Comparison of ENCODE assay signal across 7 cellular contexts in the genomic region with DNA sequence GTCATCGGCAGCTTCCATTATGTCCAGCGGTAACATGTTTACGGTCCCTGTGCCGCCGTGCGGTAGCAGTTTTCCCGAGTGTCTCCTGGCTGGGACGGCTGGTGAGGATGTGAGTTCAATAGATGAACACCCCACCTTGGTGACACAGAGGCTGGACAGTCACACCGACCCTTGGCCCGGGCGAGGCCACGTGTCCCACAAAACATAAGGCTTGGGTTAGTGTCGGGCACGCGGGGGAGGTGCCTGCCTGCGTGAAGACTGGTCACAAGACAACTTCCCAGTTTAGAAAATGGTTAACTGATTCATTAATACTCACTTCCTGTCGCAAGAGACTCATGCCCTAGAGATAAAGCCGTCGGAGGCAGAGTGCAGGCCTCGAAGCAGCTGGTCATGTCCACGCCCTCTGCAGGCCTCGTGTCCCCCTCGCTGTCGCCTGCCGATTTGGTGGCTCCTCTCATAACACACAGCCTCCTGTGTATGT. TPM values are rescaled to one million over a fixed set of nuclear protein-coding genes. Genes with fewer than 3 reads are reported as not detected.
DNase-seq lines count a peak whose midpoint lies in the region; ATAC-seq and TF ChIP-seq lines count a peak whose summit lies in the region.

No MANE protein-coding gene starts in this region.

- TF ChIP-seq CTCF in upper lobe of right lung (IDR thresholded peaks at IDR 0.05): no peak

- H3K36me3 ChIP-seq in adipocyte (ENCODE audit: control insufficient read depth, insufficient read depth, low read length, severe bottlenecking) (no peaks in the 10 kb centered on the region), upper lobe of right lung (no peaks in the 10 kb centered on the region)

- ATAC-seq in GM18907 (IDR thresholded peaks at IDR 0.05; ENCODE audit: unreplicated experiment) (peak; percentile 75), upper lobe of right lung (peak; percentile 84), HG03039 (IDR thresholded peaks at IDR 0.05; ENCODE audit: unreplicated experiment) (no peak), HG02885 (IDR thresholded peaks at IDR 0.05; ENCODE audit: poor library complexity, unreplicated experiment) (no peak)

- peak overlapping the region; percentile 30 for H3K27ac ChIP-seq in upper lobe of right lung

- intact Hi-C loops in upper lobe of right lung (cut with DNase I): no loop called here

- H3K4me1 ChIP-seq in adipocyte (ENCODE audit: control insufficient read depth, insufficient read depth, low read length) (peaks cover 37% of the 10 kb centered on the region), upper lobe of right lung (peaks cover 31% of the 10 kb centered on the region)

- DNase-seq in LoVo (ENCODE audit: low spot score) (peak; percentile 20), adipocyte (ENCODE audit: low read depth) (no peak), left kidney (ENCODE audit: low read depth, low spot score) (peak; percentile 69), upper lobe of right lung (peak; percentile 85)

- peak overlapping the region; percentile 63 for H3K9ac ChIP-seq in adipocyte (ENCODE audit: low read length)

- H3K9me3 ChIP-seq in adipocyte (ENCODE audit: control insufficient read depth, low read length): no peaks in the 10 kb centered on the region
- H3K9me3 ChIP-seq in upper lobe of right lung: no peaks in the 10 kb centered on the region

- H3K27me3 ChIP-seq in adipocyte (replicated peaks; ENCODE audit: control insufficient read depth, insufficient read depth, low read length) (no peaks in the 10 kb centered on the region), upper lobe of right lung (no peaks in the 10 kb centered on the region)

- H3K4me3 ChIP-seq in adipocyte (ENCODE audit: low read length) (no peak overlapping the region), upper lobe of right lung (no peak overlapping the region)

RNA-seq across cellular contexts. Expression of gene RASA3, which starts 17.2 kb away (rescaled TPM):
- 17.3 TPM for total RNA-seq in upper lobe of right lung

Comparison
In these comparisons a context has a peak if more than half of its experiments do, and no peak if none do; other contexts are left out.
1. ATAC-seq: peak in GM18907 (single experiment) and upper lobe of right lung (single experiment); none in HG03039 (single experiment) and HG02885 (single experiment).